Comparison of ENCODE assay signal across 8 cellular contexts in the genomic region with DNA sequence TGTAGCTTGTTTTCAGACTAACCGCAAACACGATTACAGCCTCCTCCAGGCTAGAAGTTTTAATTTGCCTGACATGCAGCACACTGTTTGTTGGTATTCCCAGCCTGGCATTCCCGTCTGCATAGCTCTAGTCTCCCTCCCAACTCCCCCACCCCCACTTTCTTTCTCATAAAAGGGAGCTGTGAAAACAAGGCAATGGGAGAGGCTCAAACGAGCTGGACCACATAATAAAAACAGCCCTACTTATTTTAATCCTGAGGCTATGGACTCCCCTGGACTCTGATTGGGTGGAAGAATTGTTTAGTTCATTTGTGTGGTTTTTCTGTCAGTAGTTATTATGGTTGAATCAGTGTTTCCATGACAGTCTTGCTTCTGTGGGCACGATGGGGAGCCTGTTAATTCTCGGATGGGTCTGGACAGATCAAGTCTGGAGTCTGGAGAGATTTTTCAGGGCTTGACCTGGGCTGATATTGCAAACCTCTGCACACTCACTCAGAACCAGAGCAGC. TPM values are rescaled to one million over a fixed set of nuclear protein-coding genes. Genes with fewer than 3 reads are reported as not detected.
DNase-seq lines count a peak whose midpoint lies in the region; ATAC-seq, FAIRE-seq and TF ChIP-seq lines count a peak whose summit lies in the region.

No MANE protein-coding gene starts in this region.

- H3K4me1 Mint-ChIP-seq in naive B cell: peaks cover 20 to 23% (median 21%) of the 10 kb centered on the region in 3 donors

- H3K36me3 ChIP-seq in SJCRH30: no peaks in the 10 kb centered on the region

- H3K9me3 ChIP-seq in SJCRH30 (replicated peaks): no peaks in the 10 kb centered on the region

- H3K4me3 Mint-ChIP-seq in naive B cell: peak overlapping the region in 7 of 8 donors; percentile 73 to 97 (median 85)

- H3K27me3 ChIP-seq in SJCRH30: no peaks in the 10 kb centered on the region

- DNase-seq in H54 (ENCODE audit: insufficient read length, low spot score): peak; percentile 46
- DNase-seq in SJCRH30: peak; percentile 75 to 77
- DNase-seq in naive B cell: no peak
- no peak for DNase-seq in HPDE6-E6E7 (ENCODE audit: extremely low spot score)
- DNase-seq in Kasumi-1 (lab: John Stamatoyannopoulos, UW): no peak
- DNase-seq in NCI-H2196 (lab: John Stamatoyannopoulos, UW; ENCODE audit: unreplicated experiment): no peak

- H3K9me3 Mint-ChIP-seq in naive B cell: no peaks in the 10 kb centered on the region

- peak overlapping the region; percentile 56; the same call in 1 of the 2 replicates for H3K27ac ChIP-seq in SJCRH30

- ATAC-seq in esophagus mucosa (peak; percentile 28), naive B cell (ENCODE audit: low read depth in 2 of 2) (no peak), GM18519 (IDR thresholded peaks at IDR 0.05; ENCODE audit: low FRiP score, unreplicated experiment) (no peak)

- H3K4me1 ChIP-seq in SJCRH30: peaks cover 16% of the 10 kb centered on the region; the same call in 1 of the 2 replicates

- H3K4me3 ChIP-seq in SJCRH30: peak overlapping the region; percentile 94

- H3K27ac Mint-ChIP-seq in naive B cell: no peak overlapping the region

- TF ChIP-seq POLR2A in H54 (IDR thresholded peaks at IDR 0.05; ENCODE audit: low read depth, low read length): no peak

- peaks cover 5 to 13% (median 6%) of the 10 kb centered on the region in 3 donors for H3K27me3 Mint-ChIP-seq in naive B cell

- H3K36me3 Mint-ChIP-seq in naive B cell: peaks cover 0 to 3% of the 10 kb centered on the region in 2 donors

- peak; percentile 64 for FAIRE-seq in H54 (lab: Jason Lieb, UNC)

RNA-seq across cellular contexts. Expression of a gene that starts 1.2 kb away (rescaled TPM):
- 12.5 and 13.7 TPM in 2 replicates for total RNA-seq in SJCRH30 (2014; rRNA removed; shearing (Covaris generic))
- 2.4 TPM for total RNA-seq in esophagus mucosa
- under 1 TPM in 2 of 6 donors, not detected in 4; 0.13 to 0.14 TPM for polyA plus RNA-seq in naive B cell (ENCODE audit: low read depth in 6 of 6)

Comparison
In these comparisons a context has a peak if more than half of its experiments do, and no peak if none do; other contexts are left out.
1. DNase-seq: peak in H54 (single experiment) and SJCRH30 (2 of 2); none in naive B cell (single experiment), HPDE6-E6E7 (single experiment), Kasumi-1 (0 of 2) and NCI-H2196 (single experiment).